ENCODE assay signal across 10 cellular contexts in genomic region chr15:85749261-85750151, GRCh38. TPM values are rescaled to one million over a fixed set of nuclear protein-coding genes. Genes with fewer than 3 reads are reported as not detected.
DNase-seq lines count a peak whose midpoint lies in the region; ATAC-seq and TF ChIP-seq lines count a peak whose summit lies in the region.
"Had no signal": no experiment of that assay in that cellular context is flagged by ENCODE, and none has a peak within 500 bp of the region (broad histone marks: within the 10 kb centered on the region; RNA-seq: fewer than 3 reads in every experiment).

No MANE protein-coding gene starts in this region.

- H3K36me3 ChIP-seq in smooth muscle cell (ENCODE audit: low read depth) (peaks cover 8% of the 10 kb centered on the region), BE2C (peaks cover 30% of the 10 kb centered on the region)

- peak overlapping the region; percentile 39 for H3K4me2 ChIP-seq in smooth muscle cell

- H2AFZ ChIP-seq in smooth muscle cell (ENCODE audit: low read depth): no peak overlapping the region

- H3K27ac Mint-ChIP-seq in central memory CD8-positive, alpha-beta T cell (ENCODE audit: low read depth): peak overlapping the region; percentile 47
- H3K27ac Mint-ChIP-seq: activated B cell treated with CpG ODN at 0.5 μM for 24 hours had no signal

- peaks cover 9% of the 10 kb centered on the region for H4K20me1 ChIP-seq in smooth muscle cell (ENCODE audit: low read depth)

- H3K27me3 ChIP-seq in HL-60 (ENCODE audit: insufficient read depth, poor library complexity, severe bottlenecking) (no peaks in the 10 kb centered on the region), smooth muscle cell (ENCODE audit: low read depth) (no peaks in the 10 kb centered on the region), BE2C (no peaks in the 10 kb centered on the region)

- H3K4me1 ChIP-seq in smooth muscle cell (ENCODE audit: low read depth): peaks cover 31% of the 10 kb centered on the region
- peaks cover 3% of the 10 kb centered on the region; the same call in 1 of the 2 replicates for H3K4me1 ChIP-seq in BE2C

- H3K4me3 Mint-ChIP-seq in central memory CD8-positive, alpha-beta T cell: no peak overlapping the region
- H3K4me3 Mint-ChIP-seq: activated B cell treated with CpG ODN at 0.5 μM for 24 hours had no signal

- TF ChIP-seq CTCF in HL-60 (IDR thresholded peaks at IDR 0.05; ENCODE audit: insufficient read depth, low read length) (no peak), smooth muscle cell (IDR thresholded peaks at IDR 0.05; ENCODE audit: borderline replicate concordance, insufficient read depth, poor library complexity, severe bottlenecking) (no peak), BE2C (IDR thresholded peaks at IDR 0.05; ENCODE audit: low read depth, low read length) (no peak)

- H3K79me2 ChIP-seq in smooth muscle cell (ENCODE audit: low read depth): no peaks in the 10 kb centered on the region

- ATAC-seq in central memory CD8-positive, alpha-beta T cell (replicated peaks; ENCODE audit: extremely low read depth, poor library complexity, severe bottlenecking): no peak
- ATAC-seq in left lobe of liver (no peak), GM21619 (IDR thresholded peaks at IDR 0.05; ENCODE audit: unreplicated experiment) (no peak)

- H3K27ac ChIP-seq in HL-60 (replicated peaks) (peak overlapping the region; percentile 30), smooth muscle cell (ENCODE audit: low read depth) (peak overlapping the region; percentile 23)

- no peaks in the 10 kb centered on the region for H3K9me3 ChIP-seq in smooth muscle cell (replicated peaks; ENCODE audit: low read depth)
- H3K9me3 ChIP-seq in BE2C: no peaks in the 10 kb centered on the region

- peaks cover 50% of the 10 kb centered on the region for H3K36me3 Mint-ChIP-seq in central memory CD8-positive, alpha-beta T cell (ENCODE audit: insufficient read depth)

- H3K4me3 ChIP-seq in HL-60 (replicated peaks; ENCODE audit: insufficient read depth, low read length): no peak overlapping the region
- no peak overlapping the region for H3K4me3 ChIP-seq in smooth muscle cell
- H3K4me3 ChIP-seq in BE2C (ENCODE audit: low read depth, low read length): no peak overlapping the region

- 88% methylated on average over 21 of the region's 21 CpGs for WGBS in smooth muscle cell (ENCODE audit: low lambda C conversion rate)

- no peak overlapping the region for H3K9ac ChIP-seq in smooth muscle cell (ENCODE audit: low read depth)

- peaks cover 5% of the 10 kb centered on the region for H3F3A ChIP-seq in smooth muscle cell (ENCODE audit: low read depth)

- no peaks in the 10 kb centered on the region for H3K27me3 Mint-ChIP-seq in central memory CD8-positive, alpha-beta T cell
- H3K27me3 Mint-ChIP-seq: activated B cell treated with CpG ODN at 0.5 μM for 24 hours had no signal

- H3K4me1 Mint-ChIP-seq in central memory CD8-positive, alpha-beta T cell: peaks cover 14% of the 10 kb centered on the region
- H3K4me1 Mint-ChIP-seq: activated B cell treated with CpG ODN at 0.5 μM for 24 hours had no signal

- no peak for DNase-seq in HL-60 (ENCODE audit: low read depth in 1 of 2, low spot score in 1 of 2)
- DNase-seq in central memory CD8-positive, alpha-beta T cell (ENCODE audit: low spot score in 2 of 2): no peak
- peak; percentile 42 for DNase-seq in left lobe of liver (ENCODE audit: low spot score)
- no peak for DNase-seq in smooth muscle cell (lab: John Stamatoyannopoulos, UW; ENCODE audit: unreplicated experiment)
- DNase-seq in COLO829 (ENCODE audit: low spot score): no peak
- no peak for DNase-seq in BE2C
- no peak for DNase-seq in SKM-1 (lab: John Stamatoyannopoulos, UW; ENCODE audit: unreplicated experiment)
- DNase-seq: activated B cell treated with CpG ODN at 0.5 μM for 24 hours, cortex of kidney had no signal

- no peaks in the 10 kb centered on the region for H3K9me3 Mint-ChIP-seq in central memory CD8-positive, alpha-beta T cell
- H3K9me3 Mint-ChIP-seq: activated B cell treated with CpG ODN at 0.5 μM for 24 hours had no signal

RNA-seq across cellular contexts. Expression of gene KLHL25, which starts 45.2 kb away (rescaled TPM):
- total RNA-seq in left lobe of liver (6.7 TPM), smooth muscle cell (5.0 and 10.1 TPM in 2 replicates)
- polyA plus RNA-seq in smooth muscle cell: 5.1 and 6.7 TPM in 2 replicates
- 9.0 TPM for polyA plus RNA-seq in BE2C (2012; ENCODE audit: insufficient read depth, insufficient read length, low read depth)
